ENCODE assay signal across 7 cellular contexts in genomic region chr9:85077146-85077545, GRCh38.
DNase-seq lines count a peak whose midpoint lies in the region; FAIRE-seq and TF ChIP-seq lines count a peak whose summit lies in the region.
"Not testable (repeated sequence)": the region's sequence is repeated elsewhere in the genome, so short reads cannot be mapped to it uniquely, and the experiment has no call there.

No MANE protein-coding gene starts in this region.

- not testable (repeated sequence) for H4K5ac ChIP-seq in H9 (ENCODE audit: insufficient read length, low read depth, low read length); H1 (ENCODE audit: insufficient read length, low read depth, low read length)

- H3K79me1 ChIP-seq in H9 (ENCODE audit: insufficient read depth, low read depth, low read length, poor library complexity, severe bottlenecking); H1 (ENCODE audit: low read depth, low read length): not testable (repeated sequence)

- H3K23ac ChIP-seq in H9 (ENCODE audit: insufficient read length, low read depth, low read length); H1 (ENCODE audit: insufficient read length): not testable (repeated sequence)

- not testable (repeated sequence) for H3K18ac ChIP-seq in H9 (ENCODE audit: insufficient read length, low read depth, low read length)
- peak overlapping the region; percentile 87; the same call in 1 of the 2 replicates for H3K18ac ChIP-seq in H1 (ENCODE audit: extremely low read depth, low read length)

- no CpG with 5 or more reads among the region's 23 CpGs for WGBS in H9 (ENCODE audit: extremely low coverage, insufficient read length, low lambda C conversion rate)
- 48% methylated on average over 9 of the region's 23 CpGs; no CpG with 5 or more reads in 1 of the 2 experiments for WGBS in H1 (ENCODE audit: extremely low coverage in 1 of 2, insufficient coverage in 1 of 2, insufficient read length in 1 of 2, insufficient replicate concordance in 2 of 2, low coverage in 1 of 2, low lambda C conversion rate in 2 of 2, missing lambda C conversion rate in 1 of 2), 2 experiments
- no CpG with 5 or more reads among the region's 23 CpGs for WGBS in iPS DF 6.9 (ENCODE audit: insufficient coverage, insufficient read length)

- not testable (repeated sequence) for TF ChIP-seq POLR2A in H1 (IDR thresholded peaks at IDR 0.05; ENCODE audit: control extremely low read depth in 1 of 2, low read depth in 2 of 2, low read length in 2 of 2)

- FAIRE-seq in H1 (lab: Jason Lieb, UNC): not testable (repeated sequence)

- H3K9ac ChIP-seq in H9 (ENCODE audit: extremely low read depth, insufficient read length, low read length): peak overlapping the region; percentile 44
- H3K9ac ChIP-seq in H1 (replicated peaks in 1 of 4; ENCODE audit: extremely low read depth in 1 of 4, low read depth in 3 of 4, low read length in 3 of 4); neural progenitor cell: not testable (repeated sequence)

- not testable (repeated sequence) for H3F3A ChIP-seq in neural progenitor cell (ENCODE audit: low read depth)

- H3K4ac ChIP-seq in H9 (ENCODE audit: low read depth, low read length); H1 (replicated peaks; ENCODE audit: insufficient read length, low read depth, low read length): not testable (repeated sequence)

- POLR2A ChIA-PET in H1 (lab: Charles Lee; ENCODE audit: partially characterized antibody): interaction anchor here (0.7 kb wide), 1 partner anchor 24 kb away, joined by 3 read pairs; no protein-coding TSS in a partner anchor

- H2AFZ ChIP-seq in H9 (ENCODE audit: low read length); H1 (ENCODE audit: low read length): not testable (repeated sequence)
- peak overlapping the region; percentile 63 for H2AFZ ChIP-seq in neural progenitor cell (replicated peaks)

- H3K4me2 ChIP-seq in H9 (ENCODE audit: insufficient read depth, insufficient read length, low read length): peak overlapping the region; percentile 57
- peak overlapping the region; percentile 49 to 62 for H3K4me2 ChIP-seq in H1 (ENCODE audit: insufficient read depth in 1 of 2, low read depth in 2 of 2, low read length in 2 of 2)
- H3K4me2 ChIP-seq in neural progenitor cell: peak overlapping the region; percentile 62

- H3K27me3 ChIP-seq in H9 (ENCODE audit: insufficient read depth, low read length); H1 (replicated peaks in 1 of 4; ENCODE audit: control insufficient read depth in 3 of 4, extremely low read depth in 1 of 4, insufficient read depth in 3 of 4, low read length in 3 of 4); iPS DF 6.9 (ENCODE audit: control insufficient read depth, insufficient read depth, low read length); neural progenitor cell: not testable (repeated sequence)

- not testable (repeated sequence) for TF ChIP-seq CTCF in H9 (conservative IDR thresholded peaks at IDR 0.05); H1 (IDR thresholded peaks at IDR 0.05; ENCODE audit: control extremely low read depth in 1 of 3, insufficient read depth in 1 of 3, low read depth in 1 of 3, low read length in 3 of 3); neural progenitor cell (IDR thresholded peaks at IDR 0.05)

- not testable (repeated sequence) for H3K27ac ChIP-seq in H9 (ENCODE audit: insufficient read length, low read depth, low read length); H1 (ENCODE audit: low read depth, low read length); iPS DF 6.9 (ENCODE audit: low read length); neural progenitor cell

- H2BK12ac ChIP-seq in H9 (ENCODE audit: insufficient read length, low read depth, low read length); H1 (ENCODE audit: low read depth, low read length): not testable (repeated sequence)

- not testable (repeated sequence) for H3K36me3 ChIP-seq in H1 (ENCODE audit: control insufficient read depth in 2 of 4, insufficient read depth in 4 of 4, low read length in 3 of 4); iPS DF 6.9 (ENCODE audit: control insufficient read depth, insufficient read depth, low read length); neural progenitor cell

- not testable (repeated sequence) for H4K91ac ChIP-seq in H9 (ENCODE audit: insufficient read length, low read depth, low read length); H1 (replicated peaks; ENCODE audit: insufficient read length, low read length)

- H3K14ac ChIP-seq in H9 (ENCODE audit: insufficient read depth, low read length): peak overlapping the region; percentile 88; the same call in 1 of the 2 replicates
- H3K14ac ChIP-seq in H1 (ENCODE audit: insufficient read length): not testable (repeated sequence)

- not testable (repeated sequence) for H2BK15ac ChIP-seq in H9 (ENCODE audit: low read depth, low read length); H1 (ENCODE audit: low read length)

- not testable (repeated sequence) for H4K8ac ChIP-seq in H9 (replicated peaks; ENCODE audit: insufficient read length, low read depth, low read length)
- H4K8ac ChIP-seq in H1 (ENCODE audit: extremely low read depth, insufficient read depth, low read length): peak overlapping the region; percentile 68; the same call in 1 of the 2 replicates

- H3K27me3 Mint-ChIP-seq in H9 (ENCODE audit: low read depth): peaks cover 22% of the 10 kb centered on the region
- H3K27me3 Mint-ChIP-seq in neural progenitor cell (ENCODE audit: insufficient read depth, low read depth): not testable (repeated sequence)

- H3K4me1 Mint-ChIP-seq in H9: peaks cover 16 to 18% of the 10 kb centered on the region in 2 experiments
- not testable (repeated sequence) for H3K4me1 Mint-ChIP-seq in neural progenitor cell

- DNase-seq in ELF-1 (ENCODE audit: low read depth, low spot score) (peak; percentile 18), H9 (peak; percentile 39), NCI-H748 (lab: John Stamatoyannopoulos, UW; ENCODE audit: unreplicated experiment) (peak; percentile 19), H1 (ENCODE audit: low read depth in 1 of 2, low spot score in 2 of 2) (peak in 1 of 2 experiments; percentile 61), neural progenitor cell (ENCODE audit: low spot score) (peak; percentile 9)
- not testable (repeated sequence) for DNase-seq in iPS DF 6.9 (ENCODE audit: low read depth, low spot score)

- H2BK20ac ChIP-seq in H9 (ENCODE audit: low read depth, low read length, poor library complexity, severe bottlenecking); H1 (ENCODE audit: low read length): not testable (repeated sequence)

- H3T11ph ChIP-seq in H9 (ENCODE audit: low read length): not testable (repeated sequence)

- peak overlapping the region; percentile 79 to 82 for H3K4me3 Mint-ChIP-seq in H9
- not testable (repeated sequence) for H3K4me3 Mint-ChIP-seq in neural progenitor cell

- not testable (repeated sequence) for TF ChIP-seq EP300 in H1 (IDR thresholded peaks at IDR 0.05; ENCODE audit: borderline replicate concordance in 1 of 2, low read depth in 2 of 2, low read length in 2 of 2)

- H3K27ac Mint-ChIP-seq in H9: peak overlapping the region in 1 of 3 experiments; percentile 91; a peak in 3 of 7 replicates
- H3K27ac Mint-ChIP-seq in neural progenitor cell: not testable (repeated sequence)

- not testable (repeated sequence) for H3K23me2 ChIP-seq in H9 (ENCODE audit: insufficient read length, low read depth, low read length, poor library complexity, severe bottlenecking); H1 (ENCODE audit: low read depth, low read length)

- H4K20me1 ChIP-seq in H9 (ENCODE audit: control insufficient read depth, insufficient read depth, insufficient read length); H1 (replicated peaks in 1 of 2; ENCODE audit: control insufficient read depth in 1 of 2, insufficient read depth in 2 of 2, low read length in 2 of 2); neural progenitor cell (ENCODE audit: low read depth): not testable (repeated sequence)

- H3K79me2 ChIP-seq in H9 (ENCODE audit: insufficient read depth, low read length); H1 (ENCODE audit: control insufficient read depth in 1 of 2, insufficient read depth in 2 of 2, low read length in 2 of 2); neural progenitor cell (ENCODE audit: low read depth): not testable (repeated sequence)

- peak overlapping the region in 2 of 4 experiments; percentile 41 to 45; a peak in 3 of 8 replicates for H3K4me3 ChIP-seq in H1 (ENCODE audit: extremely low read depth in 1 of 4, insufficient read depth in 2 of 4, low read depth in 3 of 4, low read length in 4 of 4)
- H3K4me3 ChIP-seq in iPS DF 6.9 (ENCODE audit: low read length): peak overlapping the region; percentile 66; the same call in 1 of the 2 replicates
- peak overlapping the region; percentile 44; the same call in 1 of the 2 replicates for H3K4me3 ChIP-seq in iPS-18c (ENCODE audit: insufficient read depth, low read depth, low read length)
- H3K4me3 ChIP-seq in neural progenitor cell: peak overlapping the region; percentile 32

- H3K9me3 ChIP-seq in H9 (ENCODE audit: control insufficient read depth, low read depth, low read length); H1 (ENCODE audit: insufficient read depth in 2 of 2, low read depth in 1 of 2, low read length in 1 of 2); iPS DF 6.9 (ENCODE audit: control insufficient read depth, insufficient read depth, low read length); iPS-18c (ENCODE audit: control insufficient read depth, insufficient read depth, low read length); neural progenitor cell (ENCODE audit: low read depth): not testable (repeated sequence)

- not testable (repeated sequence) for H2AK5ac ChIP-seq in H9 (ENCODE audit: insufficient read length, low read length); H1 (ENCODE audit: low read depth, low read length)

- H3K4me1 ChIP-seq in H9 (ENCODE audit: insufficient read depth, low read length); H1 (replicated peaks in 1 of 4; ENCODE audit: control insufficient read depth in 3 of 4, insufficient read depth in 4 of 4, low read length in 3 of 4); iPS DF 6.9 (ENCODE audit: control insufficient read depth, insufficient read depth, low read length): not testable (repeated sequence)
- peaks cover 12% of the 10 kb centered on the region for H3K4me1 ChIP-seq in neural progenitor cell

- not testable (repeated sequence) for TF ChIP-seq RAD21 in H1 (IDR thresholded peaks at IDR 0.05 in 1 of 2, conservative IDR thresholded peaks at IDR 0.05 in 1 of 2; ENCODE audit: low read depth in 2 of 2, low read length in 2 of 2)

- not testable (repeated sequence) for H3K56ac ChIP-seq in H9 (ENCODE audit: insufficient read length, low read depth, low read length); H1 (replicated peaks; ENCODE audit: insufficient read length, low read depth, low read length)

- H3K9me3 Mint-ChIP-seq in H9, neural progenitor cell: not testable (repeated sequence)

- H3K36me3 Mint-ChIP-seq in H9 (ENCODE audit: insufficient read depth in 1 of 3, low read depth in 3 of 3); neural progenitor cell: not testable (repeated sequence)

- H2BK5ac ChIP-seq in H9 (ENCODE audit: insufficient read length, low read length); H1 (ENCODE audit: low read depth, low read length): not testable (repeated sequence)

- not testable (repeated sequence) for H2BK120ac ChIP-seq in H9 (ENCODE audit: low read depth, low read length, poor library complexity, severe bottlenecking); H1 (replicated peaks; ENCODE audit: low read depth, low read length)

- CTCF ChIA-PET in H1 (lab: Charles Lee; ENCODE audit: partially characterized antibody): not testable (repeated sequence)
